8 cellular contexts compared by ENCODE assay signal in genomic region chr10:15141136-15142067, GRCh38. TPM values are rescaled to one million over a fixed set of nuclear protein-coding genes. Genes with fewer than 3 reads are reported as not detected.
A peak's percentile ranks its signal among the peaks of the same experiment; 100 is the strongest.
DNase-seq lines count a peak whose midpoint lies in the region; ATAC-seq and TF ChIP-seq lines count a peak whose summit lies in the region.

No MANE protein-coding gene starts in this region.

- POLR2A ChIA-PET in HEK293T (lab: Yijun Ruan, JAX), result no interaction called here

- in situ Hi-C loops in gastrocnemius medialis (cut with MboI; ENCODE audit: low sequenced_read_pairs in 4 of 4), result no loop called here

- peaks cover 3% of the 10 kb centered on the region for H3K4me1 ChIP-seq in endodermal cell (ENCODE audit: control insufficient read depth, insufficient read depth, low read length)
- peaks cover 6% of the 10 kb centered on the region for H3K4me1 ChIP-seq in effector memory CD4-positive, alpha-beta T cell (ENCODE audit: control insufficient read depth, insufficient read depth, low read length, poor library complexity, severe bottlenecking)
- H3K4me1 ChIP-seq in gastrocnemius medialis, result peaks cover 9 to 15% of the 10 kb centered on the region in 2 donors

- H3K4me3 Mint-ChIP-seq in endodermal cell, result no peak overlapping the region

- peaks cover 12% of the 10 kb centered on the region for H3K4me1 Mint-ChIP-seq in endodermal cell

- H3K27ac ChIP-seq in endodermal cell (ENCODE audit: low read depth, low read length) (peak overlapping the region; percentile 2), gastrocnemius medialis (no peak overlapping the region)
- no peak overlapping the region for H3K27ac ChIP-seq in effector memory CD4-positive, alpha-beta T cell (ENCODE audit: insufficient read depth, low read length, poor library complexity, severe bottlenecking)

- no peak overlapping the region for H3K27ac Mint-ChIP-seq in endodermal cell

- peak overlapping the region; percentile 12; the same call in 1 of the 2 replicates for H3K4me3 ChIP-seq in GM12865 (ENCODE audit: low read depth, low read length)
- no peak overlapping the region for H3K4me3 ChIP-seq in endodermal cell (ENCODE audit: low read length)
- no peak overlapping the region for H3K4me3 ChIP-seq in effector memory CD4-positive, alpha-beta T cell (ENCODE audit: insufficient read depth, low read depth, low read length, poor library complexity, severe bottlenecking)
- H3K4me3 ChIP-seq in gastrocnemius medialis, result no peak overlapping the region

- intact Hi-C loops in gastrocnemius medialis (cut with DNase I; ENCODE audit: low total_unique reads), result no loop called here

- no peak overlapping the region for H3K9ac ChIP-seq in endodermal cell (ENCODE audit: extremely low read depth, low read length, poor library complexity, severe bottlenecking)

- no peaks in the 10 kb centered on the region for H3K27me3 Mint-ChIP-seq in endodermal cell (ENCODE audit: insufficient read depth)

- H3K9me3 ChIP-seq in endodermal cell (ENCODE audit: control insufficient read depth, low read length) (no peaks in the 10 kb centered on the region), gastrocnemius medialis (no peaks in the 10 kb centered on the region)
- no peaks in the 10 kb centered on the region for H3K9me3 ChIP-seq in effector memory CD4-positive, alpha-beta T cell (ENCODE audit: control insufficient read depth, low read length)

- DNase-seq in GM12865 (ENCODE audit: low read depth) (peak; percentile 84), NCI-H146 (lab: John Stamatoyannopoulos, UW) (peak; percentile 35), endodermal cell (no peak), HEK293T (ENCODE audit: extremely low spot score) (no peak), GDM1 (lab: John Stamatoyannopoulos, UW) (no peak), gastrocnemius medialis (no peak)
- no peak for DNase-seq in effector memory CD4-positive, alpha-beta T cell

- TF ChIP-seq CTCF in GM12865 (IDR thresholded peaks at IDR 0.05; ENCODE audit: insufficient read depth, low read depth, low read length, missing control alignments) (no peak), endodermal cell (conservative IDR thresholded peaks at IDR 0.05) (no peak), gastrocnemius medialis (IDR thresholded peaks at IDR 0.05 in 4 of 5, conservative IDR thresholded peaks at IDR 0.05 in 1 of 5) (no peak)

- no peaks in the 10 kb centered on the region for H3K9me3 Mint-ChIP-seq in endodermal cell

- peaks cover 27% of the 10 kb centered on the region for H3K36me3 Mint-ChIP-seq in endodermal cell (ENCODE audit: low read depth)

- ATAC-seq in GM21529 (IDR thresholded peaks at IDR 0.05; ENCODE audit: unreplicated experiment) (peak; percentile 96), gastrocnemius medialis (no peak)

- TF ChIP-seq POLR2A in gastrocnemius medialis (IDR thresholded peaks at IDR 0.05), result no peak

- 83 to 90% methylated on average over 14 to 16 of the region's 16 CpGs for WGBS in endodermal cell (ENCODE audit: insufficient coverage in 1 of 2, insufficient read length in 1 of 2), 2 experiments

- no peaks in the 10 kb centered on the region for H3K27me3 ChIP-seq in endodermal cell (ENCODE audit: control insufficient read depth, insufficient read depth, low read length, poor library complexity, severe bottlenecking)
- no peaks in the 10 kb centered on the region for H3K27me3 ChIP-seq in effector memory CD4-positive, alpha-beta T cell (replicated peaks; ENCODE audit: control insufficient read depth, insufficient read depth, low read length, poor library complexity, severe bottlenecking)
- no peaks in the 10 kb centered on the region for H3K27me3 ChIP-seq in gastrocnemius medialis

- H3K36me3 ChIP-seq in endodermal cell (ENCODE audit: control insufficient read depth, insufficient read depth, low read length) (peaks cover 26% of the 10 kb centered on the region), gastrocnemius medialis (peaks cover 0 to 23% of the 10 kb centered on the region in 2 donors)
- H3K36me3 ChIP-seq in effector memory CD4-positive, alpha-beta T cell (ENCODE audit: control insufficient read depth, insufficient read depth, low read length), result peaks cover 15% of the 10 kb centered on the region

- CTCF ChIA-PET in HEK293T (lab: Yijun Ruan, JAX), result interaction anchor here (0.6 to 1.4 kb wide), 3 partner anchors 35 to 356 kb away, joined by 3 read pairs; no protein-coding TSS in a partner anchor

TF ChIP-seq in HEK293T, 16 proteins besides CTCF, POLR2A, EP300 and RAD21:
- no peak for TF ChIP-seq SP1 (IDR thresholded peaks at IDR 0.05)
- TF ChIP-seq ARNT (IDR thresholded peaks at IDR 0.05), result no peak
- no peak for TF ChIP-seq NFRKB (IDR thresholded peaks at IDR 0.05)
- TF ChIP-seq BHLHE40 (IDR thresholded peaks at IDR 0.05; ENCODE audit: borderline replicate concordance), result no peak
- no peak for TF ChIP-seq ELF4 (IDR thresholded peaks at IDR 0.05)
- TF ChIP-seq FOXM1 (IDR thresholded peaks at IDR 0.05; ENCODE audit: borderline replicate concordance), result no peak
- TF ChIP-seq LEF1 (IDR thresholded peaks at IDR 0.05; ENCODE audit: borderline replicate concordance), result no peak
- no peak for TF ChIP-seq FOXK2 (IDR thresholded peaks at IDR 0.05)
- TF ChIP-seq HDGF (IDR thresholded peaks at IDR 0.05; ENCODE audit: borderline replicate concordance), result no peak
- TF ChIP-seq SUZ12 (IDR thresholded peaks at IDR 0.05), result no peak
- no peak for TF ChIP-seq FOXA1 (IDR thresholded peaks at IDR 0.05)
- no peak for TF ChIP-seq ZNF384 (IDR thresholded peaks at IDR 0.05)
- no peak for TF ChIP-seq TARDBP (IDR thresholded peaks at IDR 0.05)
- no peak for TF ChIP-seq CTBP1 (IDR thresholded peaks at IDR 0.05; ENCODE audit: borderline replicate concordance)
- TF ChIP-seq L3MBTL2 (conservative IDR thresholded peaks at IDR 0.05), result no peak
- TF ChIP-seq PKNOX1 (IDR thresholded peaks at IDR 0.05), result no peak

RNA-seq across cellular contexts. Expression of gene NMT2, which starts 27.1 kb away (rescaled TPM):
- 10 to 100 TPM; 21.7 to 21.9 TPM for total RNA-seq in endodermal cell
- 22.0 TPM for polyA plus RNA-seq in endodermal cell (2013, experiment 1 of 2)
- 25.1 TPM for polyA plus RNA-seq in endodermal cell (2013, experiment 2 of 2)
- 10 to 100 TPM in 1 of 4 donors, 1 to 10 TPM in 3; 6.0 to 10.3 (median 8.2) TPM for total RNA-seq in gastrocnemius medialis

RNA-seq across cellular contexts. Expression of gene RPP38, which starts 44.2 kb away (rescaled TPM):
- 10 to 100 TPM; 23.6 to 24.8 TPM for total RNA-seq in endodermal cell
- 24.4 TPM for polyA plus RNA-seq in endodermal cell (2013, experiment 1 of 2)
- polyA plus RNA-seq in endodermal cell (2013, experiment 2 of 2), result 20.4 TPM
- 10 to 100 TPM in 3 of 4 donors, 1 to 10 TPM in 1; 8.9 to 17.2 (median 12.8) TPM for total RNA-seq in gastrocnemius medialis

RNA-seq across cellular contexts. Expression of gene ACBD7, which starts 52.8 kb away (rescaled TPM):
- total RNA-seq in endodermal cell (1 to 10 TPM; 3.7 to 8.5 TPM), gastrocnemius medialis (not detected)
- 19.3 TPM for polyA plus RNA-seq in endodermal cell (2013, experiment 1 of 2)
- 19.3 TPM for polyA plus RNA-seq in endodermal cell (2013, experiment 2 of 2)

Comparison
In these comparisons a context has a peak if more than half of its experiments do, and no peak if none do; other contexts are left out.
1. DNase-seq: peak in GM12865 (single experiment) and NCI-H146 (single experiment); none in endodermal cell (single experiment), HEK293T (single experiment), GDM1 (single experiment), effector memory CD4-positive, alpha-beta T cell (0 of 3) and gastrocnemius medialis (0 of 2).
2. RNA of gene ACBD7, which starts 52.8 kb away (total RNA-seq): 3.7 to 8.5 TPM in endodermal cell; not detected in gastrocnemius medialis; every median in the first group is over 4 times any median in the second.